8 cellular contexts compared by ENCODE assay signal in genomic region chrX:101097546-101098453, GRCh38. TPM values are rescaled to one million over a fixed set of nuclear protein-coding genes. Genes with fewer than 3 reads are reported as not detected.
DNase-seq lines count a peak whose midpoint lies in the region; ATAC-seq, FAIRE-seq and TF ChIP-seq lines count a peak whose summit lies in the region.

A gene with protein sequence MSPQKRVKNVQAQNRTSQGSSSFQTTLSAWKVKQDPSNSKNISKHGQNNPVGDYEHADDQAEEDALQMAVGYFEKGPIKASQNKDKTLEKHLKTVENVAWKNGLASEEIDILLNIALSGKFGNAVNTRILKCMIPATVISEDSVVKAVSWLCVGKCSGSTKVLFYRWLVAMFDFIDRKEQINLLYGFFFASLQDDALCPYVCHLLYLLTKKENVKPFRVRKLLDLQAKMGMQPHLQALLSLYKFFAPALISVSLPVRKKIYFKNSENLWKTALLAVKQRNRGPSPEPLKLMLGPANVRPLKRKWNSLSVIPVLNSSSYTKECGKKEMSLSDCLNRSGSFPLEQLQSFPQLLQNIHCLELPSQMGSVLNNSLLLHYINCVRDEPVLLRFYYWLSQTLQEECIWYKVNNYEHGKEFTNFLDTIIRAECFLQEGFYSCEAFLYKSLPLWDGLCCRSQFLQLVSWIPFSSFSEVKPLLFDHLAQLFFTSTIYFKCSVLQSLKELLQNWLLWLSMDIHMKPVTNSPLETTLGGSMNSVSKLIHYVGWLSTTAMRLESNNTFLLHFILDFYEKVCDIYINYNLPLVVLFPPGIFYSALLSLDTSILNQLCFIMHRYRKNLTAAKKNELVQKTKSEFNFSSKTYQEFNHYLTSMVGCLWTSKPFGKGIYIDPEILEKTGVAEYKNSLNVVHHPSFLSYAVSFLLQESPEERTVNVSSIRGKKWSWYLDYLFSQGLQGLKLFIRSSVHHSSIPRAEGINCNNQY (plus strand): TSS chrX:101098204. CDS start chrX:101101071, 2,867 bp downstream.

- peak; percentile 48; the same call in 1 of the 2 replicates for TF ChIP-seq POLR2A in GM12891 (IDR thresholded peaks at IDR 0.05; ENCODE audit: low read depth, low read length)
- peak in 1 of 2 donors; percentile 44 for TF ChIP-seq POLR2A in thyroid gland (IDR thresholded peaks at IDR 0.05)

- no peaks in the 10 kb centered on the region for H3K36me3 ChIP-seq in thyroid gland

- peaks cover 17% of the 10 kb centered on the region for H3K4me1 Mint-ChIP-seq in osteocyte (ENCODE audit: unreplicated experiment)

- H3K9me3 ChIP-seq in thyroid gland: no peaks in the 10 kb centered on the region

- H3K27me3 ChIP-seq in thyroid gland: no peaks in the 10 kb centered on the region

- peak within 1 kb of the TSS; percentile 97 for H3K4me3 Mint-ChIP-seq in osteocyte (ENCODE audit: unreplicated experiment)

- FAIRE-seq in GM12891 (lab: Jason Lieb, UNC): peak; percentile 99

- TF ChIP-seq CTCF in osteocyte (IDR thresholded peaks at IDR 0.05) (no peak), thyroid gland (IDR thresholded peaks at IDR 0.05) (no peak)

- H3K4me3 ChIP-seq in thyroid gland (replicated peaks in 1 of 3): peak within 1 kb of the TSS in 1 of 3 donors; percentile 13

- DNase-seq in GM12891 (ENCODE audit: insufficient read length, low spot score): peak; percentile 71
- peak; percentile 72 for DNase-seq in NCI-H1417 treated with DMSO at 0.1 percent for 48 hours (lab: John Stamatoyannopoulos, UW)
- peak; percentile 30 to 75 for DNase-seq in SW 1271 (lab: John Stamatoyannopoulos, UW)
- peak; percentile 77 for DNase-seq in activated naive CD8-positive, alpha-beta T cell treated with anti-CD3 and anti-CD28 coated beads, Interleukin-2, amount 50 U/mL, for 16 hours (ENCODE audit: low read depth, low spot score)
- DNase-seq in Right ventricle myocardium inferior (ENCODE audit: missing footprints): peak; percentile 95
- peak; percentile 97 for DNase-seq in osteocyte (ENCODE audit: extremely low spot score, unreplicated experiment)
- DNase-seq in thyroid gland: peak; percentile 89 to 92

- H3K27ac ChIP-seq in thyroid gland: peak within 1 kb of the TSS; percentile 39 to 70 (median 39)

- no peaks in the 10 kb centered on the region for H3K27me3 Mint-ChIP-seq in osteocyte (ENCODE audit: unreplicated experiment)

- intact Hi-C loops in Right ventricle myocardium inferior (cut with DNase I): no loop called here
- intact Hi-C loops in thyroid gland (cut with DNase I): no loop called here

- peak within 1 kb of the TSS; percentile 86 for H3K27ac Mint-ChIP-seq in osteocyte (ENCODE audit: unreplicated experiment)

- no peaks in the 10 kb centered on the region for H3K4me1 ChIP-seq in thyroid gland

- H3K9me3 Mint-ChIP-seq in osteocyte (ENCODE audit: unreplicated experiment): no peaks in the 10 kb centered on the region

- peaks cover 3% of the 10 kb centered on the region for H3K36me3 Mint-ChIP-seq in osteocyte (ENCODE audit: unreplicated experiment)

- ATAC-seq in HG02798 (IDR thresholded peaks at IDR 0.05; ENCODE audit: poor library complexity, unreplicated experiment): peak; percentile 99
- ATAC-seq in Right ventricle myocardium inferior: peak; percentile 100

- WGBS in thyroid gland, 2 donors: 0% methylated on average over 11 to 19 of the region's 48 CpGs

TF ChIP-seq in GM12891, 5 proteins besides CTCF, POLR2A, EP300 and RAD21:
- TF ChIP-seq POU2F2 (IDR thresholded peaks at IDR 0.05; ENCODE audit: low read depth, low read length) (no peak), TAF1 (IDR thresholded peaks at IDR 0.05; ENCODE audit: low read depth, low read length) (peak; percentile 27; the same call in 1 of the 2 replicates)

RNA-seq across cellular contexts. Expression of the gene that starts here (rescaled TPM):
- polyA plus RNA-seq in GM12891 (2012; ENCODE audit: low read depth, missing spikeins): 9.8 TPM
- 0.73 TPM for total RNA-seq in Right ventricle myocardium inferior
- total RNA-seq in osteocyte: 3.1 and 5.5 TPM in 2 replicates
- under 1 TPM in 2 of 4 donors, not detected in 2; 0.17 to 0.78 TPM for total RNA-seq in thyroid gland

Comparison
In these comparisons a context has a peak if more than half of its experiments do, and no peak if none do; other contexts are left out.
1. Peak in DNase-seq and ATAC-seq in Right ventricle myocardium inferior; RNA of the gene not detected or under 1 TPM.
2. Peak in DNase-seq and H3K27ac ChIP-seq in thyroid gland; RNA of the gene not detected or under 1 TPM.